Comparison of ENCODE assay signal across 15 cellular contexts in genomic region chr7:121558288-121558687, GRCh38.
A peak's percentile ranks its signal among the peaks of the same experiment; 100 is the strongest.
DNase-seq lines count a peak whose midpoint lies in the region; ATAC-seq and TF ChIP-seq lines count a peak whose summit lies in the region.
"Had no signal": no experiment of that assay in that cellular context is flagged by ENCODE, and none has a peak within 500 bp of the region (broad histone marks: within the 10 kb centered on the region; RNA-seq: fewer than 3 reads in every experiment).

No MANE protein-coding gene starts in this region.

- no peak overlapping the region for H3K4me2 ChIP-seq in mesendoderm (ENCODE audit: low read length)

- H3K18ac ChIP-seq in mesendoderm (ENCODE audit: low read length), result no peak overlapping the region

- H4K5ac ChIP-seq in mesendoderm (ENCODE audit: low read length), result no peak overlapping the region

- H3K4me3 ChIP-seq in H7 (ENCODE audit: insufficient read depth, low read depth, low read length) (no peak overlapping the region), mesendoderm (ENCODE audit: low read length) (no peak overlapping the region)
- H3K4me3 ChIP-seq: adrenal gland, coronary artery had no signal

- no peaks in the 10 kb centered on the region for H3K79me1 ChIP-seq in mesendoderm (ENCODE audit: low read length)

- H2BK120ac ChIP-seq in mesendoderm (ENCODE audit: low read depth, low read length), result no peak overlapping the region

- H3K36me3 ChIP-seq in H7 (replicated peaks; ENCODE audit: control insufficient read depth, insufficient read depth, low read length), result no peaks in the 10 kb centered on the region
- no peaks in the 10 kb centered on the region for H3K36me3 ChIP-seq in mesendoderm (ENCODE audit: control insufficient read depth, insufficient read depth, low read length)
- H3K36me3 ChIP-seq: adrenal gland had no signal

- no peak overlapping the region for H3K23ac ChIP-seq in mesendoderm (ENCODE audit: low read length)

- no peak overlapping the region for H3K4ac ChIP-seq in mesendoderm (ENCODE audit: low read depth, low read length)

- no peak overlapping the region for H2AK5ac ChIP-seq in mesendoderm (ENCODE audit: low read length)

- H2BK5ac ChIP-seq in mesendoderm (ENCODE audit: low read length), result no peak overlapping the region

- no peak overlapping the region for H3K27ac ChIP-seq in mesendoderm (ENCODE audit: low read depth, low read length)
- H3K27ac ChIP-seq: adrenal gland, coronary artery had no signal

- H3K27me3 ChIP-seq in H7 (ENCODE audit: control insufficient read depth, insufficient read depth, low read length) (no peaks in the 10 kb centered on the region), mesendoderm (ENCODE audit: insufficient read depth, low read length, poor library complexity) (no peaks in the 10 kb centered on the region)
- H3K27me3 ChIP-seq: adrenal gland had no signal

- DNase-seq in H7 (peak; percentile 8), NAMALWA (ENCODE audit: low spot score) (peak; percentile 23), mesendoderm (peak; percentile 58), erythroblast (lab: John Stamatoyannopoulos, UW) (no peak), sciatic nerve (ENCODE audit: low spot score) (no peak)
- DNase-seq: activated CD4-positive, alpha-beta T cell treated with anti-CD3 and anti-CD28 coated beads for 48 hours; activated effector memory CD4-positive, alpha-beta T cell treated with Interleukin-2 at 50 U/mL for 16 hours; adrenal gland; Caco-2; left ventricle myocardium superior; T-cell had no signal

- ATAC-seq in SK-N-SH treated with all-trans-retinoic acid at 6 μM for 48 hours (peak; percentile 28; the same call in 1 of the 3 replicates), GM18505 (IDR thresholded peaks at IDR 0.05; ENCODE audit: unreplicated experiment) (no peak), sciatic nerve (no peak)
- ATAC-seq: left ventricle myocardium superior, Right ventricle myocardium inferior, T-cell had no signal

- H3K4me1 ChIP-seq in mesendoderm (ENCODE audit: control insufficient read depth, low read depth, low read length), result no peaks in the 10 kb centered on the region
- H3K4me1 ChIP-seq: adrenal gland, Caco-2 had no signal

- H3K9ac ChIP-seq in mesendoderm (ENCODE audit: low read length), result no peak overlapping the region

- intact Hi-C loops in sciatic nerve (cut with DNase I), result no loop called here

- no peaks in the 10 kb centered on the region for H3K79me2 ChIP-seq in mesendoderm (ENCODE audit: control insufficient read depth, insufficient read depth, low read length)

- H2BK15ac ChIP-seq in mesendoderm (replicated peaks; ENCODE audit: low read depth), result no peak overlapping the region

- no peak overlapping the region for H4K8ac ChIP-seq in mesendoderm (ENCODE audit: low read depth, low read length)

- no CpG with 5 or more reads among the region's 2 CpGs for WGBS in mesendoderm (ENCODE audit: extremely low coverage, insufficient coverage, low lambda C conversion rate)

- no peak for TF ChIP-seq POLR2A in GM18505 (IDR thresholded peaks at IDR 0.05; ENCODE audit: borderline replicate concordance, extremely low read depth, insufficient read depth, insufficient read length)
- TF ChIP-seq POLR2A in erythroblast (IDR thresholded peaks at IDR 0.05; ENCODE audit: low read length), result no peak

- H3K56ac ChIP-seq in mesendoderm (ENCODE audit: low read length), result no peak overlapping the region

TF ChIP-seq in SK-N-SH treated with all-trans-retinoic acid at 6 μM for 48 hours, 23 proteins besides CTCF, POLR2A, EP300 and RAD21:
- no peak for TF ChIP-seq TOX (CRISPR knock-in tag; IDR thresholded peaks at IDR 0.05; ENCODE audit: borderline replicate concordance)
- no peak for TF ChIP-seq POU6F1 (CRISPR knock-in tag; IDR thresholded peaks at IDR 0.05; ENCODE audit: borderline replicate concordance, low read depth)
- no peak for TF ChIP-seq OSR1 (CRISPR knock-in tag; IDR thresholded peaks at IDR 0.05)
- TF ChIP-seq ZFP30 (CRISPR knock-in tag; IDR thresholded peaks at IDR 0.05), result no peak
- no peak for TF ChIP-seq ZFP3 (CRISPR knock-in tag; IDR thresholded peaks at IDR 0.05)
- TF ChIP-seq PATZ1 (CRISPR knock-in tag; IDR thresholded peaks at IDR 0.05; ENCODE audit: borderline replicate concordance), result no peak
- TF ChIP-seq PPARA (CRISPR knock-in tag; IDR thresholded peaks at IDR 0.05; ENCODE audit: borderline replicate concordance), result no peak
- TF ChIP-seq CSDC2 (CRISPR knock-in tag; IDR thresholded peaks at IDR 0.05), result no peak
- no peak for TF ChIP-seq BACH2 (CRISPR knock-in tag; IDR thresholded peaks at IDR 0.05; ENCODE audit: borderline replicate concordance)
- no peak for TF ChIP-seq ZNF70 (CRISPR knock-in tag; IDR thresholded peaks at IDR 0.05)
- TF ChIP-seq ARNTL (CRISPR knock-in tag; IDR thresholded peaks at IDR 0.05; ENCODE audit: borderline replicate concordance, low read depth), result no peak
- no peak for TF ChIP-seq ZC3H10 (CRISPR knock-in tag; IDR thresholded peaks at IDR 0.05)
- no peak for TF ChIP-seq TSHZ2 (CRISPR knock-in tag; IDR thresholded peaks at IDR 0.05)
- no peak for TF ChIP-seq ISL1 (CRISPR knock-in tag; IDR thresholded peaks at IDR 0.05)
- TF ChIP-seq CREB5 (CRISPR knock-in tag; IDR thresholded peaks at IDR 0.05; ENCODE audit: low read depth), result no peak
- no peak for TF ChIP-seq ZNF565 (CRISPR knock-in tag; conservative IDR thresholded peaks at IDR 0.05; ENCODE audit: low read depth)

Comparison
In these comparisons a context has a peak if more than half of its experiments do, and no peak if none do; other contexts are left out.
1. DNase-seq: peak in H7 (single experiment), NAMALWA (single experiment) and mesendoderm (single experiment); none in erythroblast (0 of 2) and sciatic nerve (single experiment).